7 cellular contexts compared by ENCODE assay signal in the genomic region with DNA sequence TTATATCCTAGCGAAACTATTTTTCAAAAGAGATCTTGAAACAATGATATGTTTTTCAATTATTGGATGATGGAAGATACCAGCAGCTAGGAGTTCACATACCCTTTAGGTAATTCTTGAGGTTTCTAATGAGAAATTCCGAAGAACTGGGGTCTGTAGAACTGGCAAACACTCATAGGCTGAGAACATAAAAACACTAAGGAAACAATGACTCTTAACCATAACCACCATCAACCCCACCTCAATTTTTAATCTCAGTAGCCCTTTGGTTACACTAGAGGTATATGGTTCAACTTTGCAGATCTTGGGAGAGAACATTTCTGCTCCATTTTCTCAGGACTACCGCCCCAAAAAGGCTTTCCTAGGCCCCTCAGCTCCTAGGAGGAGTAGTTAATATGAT.
"Had no signal": no experiment of that assay in that cellular context is flagged by ENCODE, and none has a peak within 500 bp of the region (broad histone marks: within the 10 kb centered on the region; RNA-seq: fewer than 3 reads in every experiment).

No MANE protein-coding gene starts in this region.

- DNase-seq: GM23248, GOT3, H7, HFFc6, IMR-90 had no signal

- H3K9me3 Mint-ChIP-seq: HFFc6 had no signal

- H3K27ac Mint-ChIP-seq: HFFc6 had no signal

- ATAC-seq: HCT116, K562 had no signal

- H3K4me3 Mint-ChIP-seq: HFFc6 had no signal
